ENCODE assay signal across 1 cellular context in genomic region chr22:22841598-22841997, GRCh38.
A peak's percentile ranks its signal among the peaks of the same experiment; 100 is the strongest.
TF ChIP-seq lines count a peak whose summit lies in the region.

No MANE protein-coding gene starts in this region.

TF ChIP-seq in K562, 482 proteins besides CTCF, POLR2A, EP300 and RAD21 (continued from another document):
- TF ChIP-seq, protein P1, sequence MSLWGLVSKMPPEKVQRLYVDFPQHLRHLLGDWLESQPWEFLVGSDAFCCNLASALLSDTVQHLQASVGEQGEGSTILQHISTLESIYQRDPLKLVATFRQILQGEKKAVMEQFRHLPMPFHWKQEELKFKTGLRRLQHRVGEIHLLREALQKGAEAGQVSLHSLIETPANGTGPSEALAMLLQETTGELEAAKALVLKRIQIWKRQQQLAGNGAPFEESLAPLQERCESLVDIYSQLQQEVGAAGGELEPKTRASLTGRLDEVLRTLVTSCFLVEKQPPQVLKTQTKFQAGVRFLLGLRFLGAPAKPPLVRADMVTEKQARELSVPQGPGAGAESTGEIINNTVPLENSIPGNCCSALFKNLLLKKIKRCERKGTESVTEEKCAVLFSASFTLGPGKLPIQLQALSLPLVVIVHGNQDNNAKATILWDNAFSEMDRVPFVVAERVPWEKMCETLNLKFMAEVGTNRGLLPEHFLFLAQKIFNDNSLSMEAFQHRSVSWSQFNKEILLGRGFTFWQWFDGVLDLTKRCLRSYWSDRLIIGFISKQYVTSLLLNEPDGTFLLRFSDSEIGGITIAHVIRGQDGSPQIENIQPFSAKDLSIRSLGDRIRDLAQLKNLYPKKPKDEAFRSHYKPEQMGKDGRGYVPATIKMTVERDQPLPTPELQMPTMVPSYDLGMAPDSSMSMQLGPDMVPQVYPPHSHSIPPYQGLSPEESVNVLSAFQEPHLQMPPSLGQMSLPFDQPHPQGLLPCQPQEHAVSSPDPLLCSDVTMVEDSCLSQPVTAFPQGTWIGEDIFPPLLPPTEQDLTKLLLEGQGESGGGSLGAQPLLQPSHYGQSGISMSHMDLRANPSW (CRISPR knock-in tag; IDR thresholded peaks at IDR 0.05), result peak; percentile 88
TF ChIP-seq in K562: peak in this region for 2.
